Comparison of ENCODE assay signal across 35 cellular contexts in the genomic region with DNA sequence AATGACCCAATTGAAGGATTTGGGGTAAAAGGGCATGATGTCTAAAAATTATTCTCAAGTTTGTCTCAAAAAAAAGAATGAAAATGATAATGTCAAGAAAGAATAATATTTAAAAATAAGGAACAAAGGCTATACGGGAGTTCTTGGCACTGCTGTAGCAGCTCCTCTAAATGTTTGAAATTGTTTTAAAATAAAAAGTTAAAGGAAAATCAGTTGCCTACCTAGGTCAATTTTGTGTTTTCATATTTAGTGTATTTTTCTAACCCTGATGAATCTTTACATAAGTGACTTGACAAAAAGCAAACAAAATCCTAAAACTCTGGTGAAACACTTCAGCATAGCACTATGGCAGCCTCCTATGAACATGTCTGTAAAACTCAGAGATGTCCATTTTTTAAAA. TPM values are rescaled to one million over a fixed set of nuclear protein-coding genes. Genes with fewer than 3 reads are reported as not detected.
"Had no signal": no experiment of that assay in that cellular context is flagged by ENCODE, and none has a peak within 500 bp of the region (broad histone marks: within the 10 kb centered on the region; RNA-seq: fewer than 3 reads in every experiment).

No MANE protein-coding gene starts in this region.

- DNase-seq: Karpas-422, Kasumi-1, MG63, MM.1S, MV-4-11, NCI-H1048, NCI-H1092 treated with DMSO at 0.1 percent for 48 hours, NCI-H1105, NCI-H1105 treated with DMSO at 0.1 percent for 48 hours, NCI-H1417, NCI-H1417 treated with DMSO at 0.1 percent for 48 hours, NCI-H1436, NCI-H1436 treated with DMSO at 0.1 percent for 48 hours, NCI-H146, NCI-H1694, NCI-H1694 treated with DMSO at 0.1 percent for 48 hours, NCI-H187, NCI-H187 treated with DMSO at 0.1 percent for 48 hours, NCI-H1930, NCI-H2029, NCI-H2029 treated with DMSO at 0.1 percent for 48 hours, NCI-H2081, NCI-H2081 treated with DMSO at 0.1 percent for 48 hours, NCI-H2107, NCI-H2171, NCI-H2171 treated with DMSO at 0.1 percent for 48 hours, NCI-H2227 treated with DMSO at 0.1 percent for 48 hours, NCI-H226, NCI-H345, NCI-H446, NCI-H446 treated with DMSO at 0.1 percent for 48 hours, NCI-H510A, NCI-H510A treated with DMSO at 0.1 percent for 48 hours, NCI-H524 had no signal

- H3K9me3 ChIP-seq: MG63 had no signal

- H3K4me3 ChIP-seq: MG63 had no signal

- H3K27me3 ChIP-seq: MG63 had no signal

- H3K36me3 ChIP-seq: MG63 had no signal

RNA-seq across cellular contexts. Expression of a gene that starts 56.4 kb away (rescaled TPM):
- total RNA-seq: MCF 10A had no signal
